In genomic region chrX:40279762-40280161, GRCh38 we compare ENCODE assay signal across 14 cellular contexts.
A peak's percentile ranks its signal among the peaks of the same experiment; 100 is the strongest.
DNase-seq lines count a peak whose midpoint lies in the region; ATAC-seq, FAIRE-seq and TF ChIP-seq lines count a peak whose summit lies in the region.
"Had no signal": no experiment of that assay in that cellular context is flagged by ENCODE, and none has a peak within 500 bp of the region (broad histone marks: within the 10 kb centered on the region; RNA-seq: fewer than 3 reads in every experiment).

No MANE protein-coding gene starts in this region.

- no peak overlapping the region for H3K14ac ChIP-seq in H9 (ENCODE audit: insufficient read depth, low read length)

- no peak overlapping the region for H4K91ac ChIP-seq in H9 (ENCODE audit: insufficient read length, low read depth, low read length)

- TF ChIP-seq POLR2A in K562 (conservative IDR thresholded peaks at IDR 0.05) (no peak), GM12891 (IDR thresholded peaks at IDR 0.05; ENCODE audit: low read depth, low read length) (no peak)

- H3K9me3 Mint-ChIP-seq in natural killer cell (no peaks in the 10 kb centered on the region), H9 (peaks cover 67 to 78% of the 10 kb centered on the region in 2 experiments)
- H3K9me3 Mint-ChIP-seq in natural killer cell treated with Interleukin-12 subunit alpha and Interleukin-12 subunit beta and Interleukin-15 and Interleukin-18, amount 100 ng/mL, for 72 hours: no peaks in the 10 kb centered on the region
- peaks cover 11% of the 10 kb centered on the region for H3K9me3 Mint-ChIP-seq in activated naive CD4-positive, alpha-beta T cell treated with anti-CD3 and anti-CD28 coated beads, Interleukin-2, amount 10 ng/mL, durations not matched to agents 7 days and 5 days

- H3K27ac Mint-ChIP-seq in natural killer cell (peak overlapping the region; percentile 85 to 95), H9 (peak overlapping the region in 1 of 3 experiments; percentile 62; a peak in 1 of 7 replicates)
- H3K27ac Mint-ChIP-seq in natural killer cell treated with Interleukin-12 subunit alpha and Interleukin-12 subunit beta and Interleukin-15 and Interleukin-18, amount 100 ng/mL, for 72 hours: no peak overlapping the region
- H3K27ac Mint-ChIP-seq in activated naive CD4-positive, alpha-beta T cell treated with anti-CD3 and anti-CD28 coated beads, Interleukin-2, amount 10 ng/mL, durations not matched to agents 7 days and 5 days: no peak overlapping the region

- BruUV-seq in K562 (replicated peaks; lab: Mats Ljungman, UMichigan): no TSS peak

- H4K8ac ChIP-seq in H9 (replicated peaks; ENCODE audit: insufficient read length, low read depth, low read length): no peak overlapping the region

- H3K27me3 Mint-ChIP-seq in natural killer cell (ENCODE audit: low read depth in 2 of 2) (peaks cover 2 to 19% of the 10 kb centered on the region in 2 donors), H9 (ENCODE audit: low read depth) (no peaks in the 10 kb centered on the region; the same call in 1 of the 2 replicates)
- H3K27me3 Mint-ChIP-seq in natural killer cell treated with Interleukin-12 subunit alpha and Interleukin-12 subunit beta and Interleukin-15 and Interleukin-18, amount 100 ng/mL, for 72 hours: peaks cover 0 to 9% of the 10 kb centered on the region in 2 donors
- peaks cover 11% of the 10 kb centered on the region for H3K27me3 Mint-ChIP-seq in activated naive CD4-positive, alpha-beta T cell treated with anti-CD3 and anti-CD28 coated beads, Interleukin-2, amount 10 ng/mL, durations not matched to agents 7 days and 5 days

- H3K4me2 ChIP-seq in H9 (ENCODE audit: insufficient read depth, insufficient read length, low read length) (peak overlapping the region; percentile 38), K562 (ENCODE audit: insufficient read depth, low read length) (no peak overlapping the region)

- H4K20me1 ChIP-seq in H9 (ENCODE audit: control insufficient read depth, insufficient read depth, insufficient read length): no peaks in the 10 kb centered on the region
- H4K20me1 ChIP-seq in K562 (replicated peaks; ENCODE audit: control insufficient read depth, insufficient read depth, low read length): no peaks in the 10 kb centered on the region

- H3K9me3 ChIP-seq in H9 (ENCODE audit: control insufficient read depth, low read depth, low read length) (no peaks in the 10 kb centered on the region), K562 (replicated peaks; ENCODE audit: control insufficient read depth, insufficient read depth, low read depth, low read length) (peaks cover 2% of the 10 kb centered on the region; the same call in 1 of the 2 replicates)
- H3K9me3 ChIP-seq: Caco-2 had no signal

- H3K9me1 ChIP-seq in K562 (ENCODE audit: control insufficient read depth, insufficient read depth, low read length): no peaks in the 10 kb centered on the region

- no peak overlapping the region for H3K9ac ChIP-seq in H9 (ENCODE audit: extremely low read depth, insufficient read length, low read length)
- H3K9ac ChIP-seq in K562 (ENCODE audit: insufficient read depth in 1 of 2, low read depth in 2 of 2, low read length in 2 of 2): no peak overlapping the region

- H2AK5ac ChIP-seq in H9 (ENCODE audit: insufficient read length, low read length): no peak overlapping the region

- no peak overlapping the region for H2BK5ac ChIP-seq in H9 (ENCODE audit: insufficient read length, low read length)

- no peak overlapping the region for H2AFZ ChIP-seq in H9 (ENCODE audit: low read length)
- no peak overlapping the region for H2AFZ ChIP-seq in K562 (ENCODE audit: low read depth, low read length)

- ATAC-seq in natural killer cell: no peak
- no peak for ATAC-seq in natural killer cell treated with Interleukin-12 subunit alpha and Interleukin-12 subunit beta and Interleukin-15 and Interleukin-18, amount 100 ng/mL, for 72 hours
- no peak for ATAC-seq in K562
- ATAC-seq: SK-N-SH treated with all-trans-retinoic acid at 6 μM for 48 hours had no signal

- H3T11ph ChIP-seq in H9 (ENCODE audit: low read length): no peak overlapping the region

- no peak for DNase-seq in natural killer cell
- DNase-seq in natural killer cell treated with Interleukin-12 subunit alpha and Interleukin-12 subunit beta and Interleukin-15 and Interleukin-18, amount 100 ng/mL, for 72 hours (ENCODE audit: low spot score): no peak
- DNase-seq in H9: no peak
- no peak for DNase-seq in K562 (ENCODE audit: extremely low read depth in 1 of 4, low spot score in 3 of 4)
- DNase-seq in foreskin fibroblast: no peak
- DNase-seq in GM12891 (ENCODE audit: insufficient read length, low spot score): no peak
- DNase-seq in activated naive CD4-positive, alpha-beta T cell treated with anti-CD3 and anti-CD28 coated beads, Interleukin-2, amount 10 ng/mL, durations not matched to agents 7 days and 5 days: no peak
- DNase-seq: Caco-2, NCI-H1417, NCI-H2029, NCI-H2171 treated with DMSO at 0.1 percent for 48 hours, Peyer's patch, Right ventricle myocardium superior had no signal

- TF ChIP-seq CTCF in natural killer cell (IDR thresholded peaks at IDR 0.05): no peak
- TF ChIP-seq CTCF in H9 (conservative IDR thresholded peaks at IDR 0.05): no peak
- TF ChIP-seq CTCF in K562 (IDR thresholded peaks at IDR 0.05 in 2 of 3, conservative IDR thresholded peaks at IDR 0.05 in 1 of 3; ENCODE audit: insufficient read depth in 2 of 3, low read depth in 1 of 3, low read length in 3 of 3): no peak
- TF ChIP-seq CTCF in foreskin fibroblast (IDR thresholded peaks at IDR 0.05; ENCODE audit: low read depth, low read length): no peak

- H3K23me2 ChIP-seq in H9 (ENCODE audit: insufficient read length, low read depth, low read length, poor library complexity, severe bottlenecking): peaks cover 9% of the 10 kb centered on the region

- TF ChIP-seq RAD21 in K562 (CRISPR knock-in tag; conservative IDR thresholded peaks at IDR 0.05 in 1 of 2, IDR thresholded peaks at IDR 0.05 in 1 of 2): no peak

- no peaks in the 10 kb centered on the region for H3K36me3 Mint-ChIP-seq in natural killer cell
- peaks cover under 1% of the 10 kb centered on the region for H3K36me3 Mint-ChIP-seq in natural killer cell treated with Interleukin-12 subunit alpha and Interleukin-12 subunit beta and Interleukin-15 and Interleukin-18, amount 100 ng/mL, for 72 hours
- peaks cover under 1 to 5% (median under 1%) of the 10 kb centered on the region in 3 experiments; a peak in 5 of 7 replicates for H3K36me3 Mint-ChIP-seq in H9 (ENCODE audit: insufficient read depth in 1 of 3, low read depth in 3 of 3)
- no peaks in the 10 kb centered on the region for H3K36me3 Mint-ChIP-seq in activated naive CD4-positive, alpha-beta T cell treated with anti-CD3 and anti-CD28 coated beads, Interleukin-2, amount 10 ng/mL, durations not matched to agents 7 days and 5 days

- no peak overlapping the region for H3K18ac ChIP-seq in H9 (ENCODE audit: insufficient read length, low read depth, low read length)

- H3K36me3 ChIP-seq in K562 (ENCODE audit: control insufficient read depth, insufficient read depth, low read length): no peaks in the 10 kb centered on the region
- H3K36me3 ChIP-seq: Peyer's patch had no signal

- H2BK15ac ChIP-seq in H9 (ENCODE audit: low read depth, low read length): no peak overlapping the region

- peak overlapping the region; percentile 75 for H4K5ac ChIP-seq in H9 (ENCODE audit: insufficient read length, low read depth, low read length)

- H3K79me2 ChIP-seq in H9 (ENCODE audit: insufficient read depth, low read length) (no peaks in the 10 kb centered on the region), K562 (ENCODE audit: control insufficient read depth, insufficient read depth, low read length) (no peaks in the 10 kb centered on the region)

- WGBS in H9 (ENCODE audit: extremely low coverage, insufficient read length, low lambda C conversion rate): no CpG with 5 or more reads among the region's 5 CpGs
- WGBS in K562 (ENCODE audit: insufficient coverage, low coverage, missing lambda C conversion rate): 14% methylated on average over 5 of the region's 5 CpGs

- POLR2A ChIA-PET in K562 (lab: Yijun Ruan, JAX): no interaction called here

- no peak overlapping the region for H2BK120ac ChIP-seq in H9 (ENCODE audit: low read depth, low read length, poor library complexity, severe bottlenecking)

- no peak overlapping the region for H3K4ac ChIP-seq in H9 (ENCODE audit: low read depth, low read length)

- H2BK20ac ChIP-seq in H9 (ENCODE audit: low read depth, low read length, poor library complexity, severe bottlenecking): no peak overlapping the region

- H3K4me1 ChIP-seq in H9 (ENCODE audit: insufficient read depth, low read length) (peaks cover 10% of the 10 kb centered on the region; the same call in 1 of the 2 replicates), K562 (replicated peaks in 1 of 2; ENCODE audit: control insufficient read depth in 2 of 2, insufficient read depth in 2 of 2, low read length in 2 of 2) (peaks cover 0 to 6% of the 10 kb centered on the region in 2 experiments; a peak in 3 of 5 replicates)
- H3K4me1 ChIP-seq: Peyer's patch had no signal

- H2BK12ac ChIP-seq in H9 (ENCODE audit: insufficient read length, low read depth, low read length): no peak overlapping the region

- no peak overlapping the region for H3K56ac ChIP-seq in H9 (ENCODE audit: insufficient read length, low read depth, low read length)

- in situ Hi-C loops in K562 (cut with MboI): no loop called here

- H3K27ac ChIP-seq in H9 (ENCODE audit: insufficient read length, low read depth, low read length) (no peak overlapping the region), K562 (ENCODE audit: extremely low read depth, low read depth, low read length) (no peak overlapping the region)
- H3K27ac ChIP-seq: Peyer's patch had no signal

- H3K4me1 Mint-ChIP-seq in natural killer cell (peaks cover 33% of the 10 kb centered on the region in 2 donors), H9 (peaks cover 20 to 28% of the 10 kb centered on the region in 2 experiments)
- peaks cover 28% of the 10 kb centered on the region in 2 donors for H3K4me1 Mint-ChIP-seq in natural killer cell treated with Interleukin-12 subunit alpha and Interleukin-12 subunit beta and Interleukin-15 and Interleukin-18, amount 100 ng/mL, for 72 hours (ENCODE audit: low read depth in 2 of 2)
- peaks cover 33% of the 10 kb centered on the region for H3K4me1 Mint-ChIP-seq in activated naive CD4-positive, alpha-beta T cell treated with anti-CD3 and anti-CD28 coated beads, Interleukin-2, amount 10 ng/mL, durations not matched to agents 7 days and 5 days

- no peaks in the 10 kb centered on the region for H3K27me3 ChIP-seq in H9 (ENCODE audit: insufficient read depth, low read length)
- peaks cover 0 to 4% of the 10 kb centered on the region in 2 experiments; a peak in 1 of 5 replicates for H3K27me3 ChIP-seq in K562 (ENCODE audit: control insufficient read depth in 2 of 2, insufficient read depth in 2 of 2, low read length in 2 of 2)
- H3K27me3 ChIP-seq: Peyer's patch had no signal

- TF ChIP-seq EP300 in K562 (IDR thresholded peaks at IDR 0.05; ENCODE audit: low read length): no peak

- intact Hi-C loops in natural killer cell (cut with micrococcal nuclease) (loop anchor here (2.0 to 5.0 kb wide), 3 partner anchors 103 to 422 kb away; partner anchors contain the start of gene BCOR), K562 (cut with micrococcal nuclease) (no loop called here)

- CTCF ChIA-PET in K562 (lab: Yijun Ruan, JAX; ENCODE audit: low intra/inter-chr PET ratio): no interaction called here
- CTCF ChIA-PET in activated naive CD4-positive, alpha-beta T cell treated with anti-CD3 and anti-CD28 coated beads, Interleukin-2, amount 10 ng/mL, durations not matched to agents 7 days and 5 days (lab: Charles Lee): no interaction called here

- no peak overlapping the region for H3K4me3 ChIP-seq in K562
- no peak overlapping the region for H3K4me3 ChIP-seq in foreskin fibroblast (ENCODE audit: low read depth in 1 of 2, low read length in 2 of 2)
- H3K4me3 ChIP-seq: Peyer's patch had no signal

- H3K4me3 Mint-ChIP-seq in natural killer cell: no peak overlapping the region
- H3K4me3 Mint-ChIP-seq in natural killer cell treated with Interleukin-12 subunit alpha and Interleukin-12 subunit beta and Interleukin-15 and Interleukin-18, amount 100 ng/mL, for 72 hours: no peak overlapping the region
- H3K4me3 Mint-ChIP-seq in H9: no peak overlapping the region
- no peak overlapping the region for H3K4me3 Mint-ChIP-seq in activated naive CD4-positive, alpha-beta T cell treated with anti-CD3 and anti-CD28 coated beads, Interleukin-2, amount 10 ng/mL, durations not matched to agents 7 days and 5 days

- FAIRE-seq in K562 (lab: Jason Lieb, UNC) (no peak), GM12891 (lab: Jason Lieb, UNC) (no peak)

- no peaks in the 10 kb centered on the region for H3K79me1 ChIP-seq in H9 (ENCODE audit: insufficient read depth, low read depth, low read length, poor library complexity, severe bottlenecking)

- no peak overlapping the region for H3K23ac ChIP-seq in H9 (ENCODE audit: insufficient read length, low read depth, low read length)

Comparison
In these comparisons a context has a peak if more than half of its experiments do, and no peak if none do; other contexts are left out.
1. H3K27ac Mint-ChIP-seq: peak in natural killer cell (2 of 2); none in natural killer cell treated with Interleukin-12 subunit alpha and Interleukin-12 subunit beta and Interleukin-15 and Interleukin-18, amount 100 ng/mL, for 72 hours (0 of 2) and activated naive CD4-positive, alpha-beta T cell treated with anti-CD3 and anti-CD28 coated beads, Interleukin-2, amount 10 ng/mL, durations not matched to agents 7 days and 5 days (single experiment).